Comparison of ENCODE assay signal across 8 cellular contexts in genomic region chrX:120603707-120604358, GRCh38. TPM values are rescaled to one million over a fixed set of nuclear protein-coding genes. Genes with fewer than 3 reads are reported as not detected.
DNase-seq lines count a peak whose midpoint lies in the region; ATAC-seq and TF ChIP-seq lines count a peak whose summit lies in the region.

TSS of gene MCTS1 (plus strand) at chrX:120604101. CDS start at chrX:120604237, 136 bp downstream.

- peak within 1 kb of the TSS; percentile 94 for H3K27ac Mint-ChIP-seq in activated B cell treated with CpG ODN at 0.5 μM for 24 hours
- H3K27ac Mint-ChIP-seq in central memory CD8-positive, alpha-beta T cell (ENCODE audit: low read depth), result peak within 1 kb of the TSS; percentile 99

- H3K27ac ChIP-seq in AG04450 (ENCODE audit: low read depth, low read length), result peak within 1 kb of the TSS; percentile 86

- H3K9me3 ChIP-seq in AG04450 (ENCODE audit: control insufficient read depth, insufficient read depth, low read length), result no peaks in the 10 kb centered on the region

- peak; percentile 87 for ATAC-seq in GM18873 (IDR thresholded peaks at IDR 0.05; ENCODE audit: low FRiP score, unreplicated experiment)
- ATAC-seq in HG03139 (IDR thresholded peaks at IDR 0.05; ENCODE audit: unreplicated experiment), result peak; percentile 91
- peak; percentile 91 for ATAC-seq in activated B cell treated with CpG ODN at 0.5 μM for 24 hours (ENCODE audit: low read depth)
- ATAC-seq in central memory CD8-positive, alpha-beta T cell (replicated peaks; ENCODE audit: extremely low read depth, poor library complexity, severe bottlenecking), result peak; percentile 89

- no peaks in the 10 kb centered on the region for H3K27me3 ChIP-seq in AG04450 (ENCODE audit: control insufficient read depth, insufficient read depth, low read length)

- no peaks in the 10 kb centered on the region for H3K9me3 Mint-ChIP-seq in activated B cell treated with CpG ODN at 0.5 μM for 24 hours
- H3K9me3 Mint-ChIP-seq in central memory CD8-positive, alpha-beta T cell, result no peaks in the 10 kb centered on the region

- peak within 1 kb of the TSS; percentile 93 for H3K4me3 Mint-ChIP-seq in activated B cell treated with CpG ODN at 0.5 μM for 24 hours
- H3K4me3 Mint-ChIP-seq in central memory CD8-positive, alpha-beta T cell, result peak within 1 kb of the TSS; percentile 100

- peaks cover 22% of the 10 kb centered on the region for H3K36me3 Mint-ChIP-seq in activated B cell treated with CpG ODN at 0.5 μM for 24 hours (ENCODE audit: low read depth)
- peaks cover 14% of the 10 kb centered on the region for H3K36me3 Mint-ChIP-seq in central memory CD8-positive, alpha-beta T cell (ENCODE audit: insufficient read depth)

- CTCF ChIA-PET in AG04450 (lab: Charles Lee) (interaction anchor here (0.6 to 0.7 kb wide), 2 partner anchors 33 to 43 kb away, joined by 5 to 6 read pairs; no protein-coding TSS in a partner anchor), activated B cell treated with CpG ODN at 0.5 μM for 24 hours (lab: Charles Lee) (interaction anchor here (0.9 kb wide), 1 partner anchor 166 kb away, joined by 5 read pairs; no protein-coding TSS in a partner anchor)

- intact Hi-C loops in activated B cell treated with CpG ODN at 0.5 μM for 24 hours (cut with micrococcal nuclease), result loop anchor here (1.0 to 2.0 kb wide), 4 partner anchors 26 to 149 kb away; partner anchors contain the start of gene C1GALT1C1

- peak; percentile 89 for DNase-seq in AG04450 (ENCODE audit: low read depth, low spot score)
- peak; percentile 99 for DNase-seq in NCI-H2227 treated with DMSO at 0.1 percent for 48 hours (lab: John Stamatoyannopoulos, UW)
- peak; percentile 52 for DNase-seq in activated B cell treated with CpG ODN at 0.5 μM for 24 hours
- peak; percentile 45 to 67 for DNase-seq in central memory CD8-positive, alpha-beta T cell (ENCODE audit: low spot score in 2 of 2)
- peak; percentile 97 for DNase-seq in iris pigment epithelial cell (ENCODE audit: low read depth)
- peak; percentile 51 to 57 for DNase-seq in stimulated activated CD4-positive, alpha-beta T cell treated with anti-CD3 and anti-CD28 coated beads, Interleukin-12 subunit alpha, Interleukin-12 subunit beta, amount 100 ng/mL, for 24 hours (ENCODE audit: low read depth in 2 of 2)

- POLR2A ChIA-PET in AG04450 (lab: Yijun Ruan, JAX), result interaction anchor here (0.5 to 1.7 kb wide), 6 partner anchors 19 to 158 kb away, joined by 3 to 39 read pairs (median 5); partner anchors contain the start of genes C1GALT1C1 and CUL4B
- POLR2A ChIA-PET in activated B cell treated with CpG ODN at 0.5 μM for 24 hours (lab: Charles Lee), result interaction anchor here (0.5 to 3.8 kb wide), 19 partner anchors 22 to 998 kb away, joined by 3 to 139 read pairs (median 6); partner anchors contain the start of genes C1GALT1C1, CUL4B and ZBTB33

- TF ChIP-seq CTCF in AG04450 (IDR thresholded peaks at IDR 0.05; ENCODE audit: low read depth, low read length), result no peak
- no peak for TF ChIP-seq CTCF in activated B cell treated with CpG ODN at 0.5 μM for 24 hours (IDR thresholded peaks at IDR 0.05)

- H3K4me3 ChIP-seq in AG04450 (ENCODE audit: low read depth, low read length), result peak within 1 kb of the TSS; percentile 61

- no peaks in the 10 kb centered on the region for H3K27me3 Mint-ChIP-seq in activated B cell treated with CpG ODN at 0.5 μM for 24 hours
- no peaks in the 10 kb centered on the region for H3K27me3 Mint-ChIP-seq in central memory CD8-positive, alpha-beta T cell

- peaks cover 8% of the 10 kb centered on the region for H3K4me1 Mint-ChIP-seq in activated B cell treated with CpG ODN at 0.5 μM for 24 hours
- H3K4me1 Mint-ChIP-seq in central memory CD8-positive, alpha-beta T cell, result peaks cover 8% of the 10 kb centered on the region

RNA-seq across cellular contexts. Expression of gene MCTS1, which starts in this region (rescaled TPM):
- 71.6 and 97.5 TPM in 2 replicates for polyA plus RNA-seq in AG04450 (2011; rRNA removed)
- 7.3 and 12.0 TPM in 2 replicates for polyA minus RNA-seq in AG04450 (2011; rRNA and poly(A)+ RNA removed)
- total RNA-seq in activated B cell treated with CpG ODN at 0.5 μM for 24 hours, result 45.1 and 49.8 TPM in 2 replicates

Comparison
In these comparisons a context has a peak if more than half of its experiments do, and no peak if none do; other contexts are left out.
1. Peak in every context shown above with its lines: DNase-seq, ATAC-seq, H3K4me3 ChIP-seq and H3K27ac ChIP-seq.